ENCODE assay signal across 11 cellular contexts in genomic region chr15:76333720-76334437, GRCh38. TPM values are rescaled to one million over a fixed set of nuclear protein-coding genes. Genes with fewer than 3 reads are reported as not detected.
A peak's percentile ranks its signal among the peaks of the same experiment; 100 is the strongest.
DNase-seq lines count a peak whose midpoint lies in the region; ATAC-seq and FAIRE-seq lines count a peak whose summit lies in the region.
"Had no signal": no experiment of that assay in that cellular context is flagged by ENCODE, and none has a peak within 500 bp of the region (broad histone marks: within the 10 kb centered on the region; RNA-seq: fewer than 3 reads in every experiment).

No MANE protein-coding gene starts in this region.

- peak; percentile 31 for FAIRE-seq in HTR-8/SVneo (lab: Jason Lieb, UNC)

- peak; percentile 53 for DNase-seq in ELR (ENCODE audit: low read depth)
- no peak for DNase-seq in HTR-8/SVneo (ENCODE audit: insufficient read length, low spot score)
- DNase-seq in activated T-helper 1 cell treated with anti-CD3 and anti-CD28 coated beads, Interleukin-12 subunit alpha, Interleukin-12 subunit beta, Interleukin-2, Interleukin-4 antibody, amounts not matched to agents 30 ng/mL and 10 ng/mL and 1 ng/mL, durations not matched to agents 14 hours and 24 hours and 36 hours (ENCODE audit: low spot score), result no peak
- DNase-seq in mesenteric fat pad (ENCODE audit: low spot score), result peak; percentile 45
- no peak for DNase-seq in NCI-H345 (lab: John Stamatoyannopoulos, UW)
- DNase-seq in stimulated activated CD4-positive, alpha-beta T cell treated with anti-CD3 and anti-CD28 coated beads, Interleukin-2, amount 100 ng/mL, for 48 hours, result no peak
- DNase-seq: amniotic stem cell, hippocampal formation, NCI-H2107, ovary had no signal

- peaks cover 14% of the 10 kb centered on the region for H3K36me3 Mint-ChIP-seq in activated T-helper 1 cell treated with anti-CD3 and anti-CD28 coated beads, Interleukin-12 subunit alpha, Interleukin-12 subunit beta, Interleukin-2, Interleukin-4 antibody, amounts not matched to agents 30 ng/mL and 10 ng/mL and 1 ng/mL, durations not matched to agents 14 hours and 24 hours and 36 hours (ENCODE audit: low read depth)
- H3K36me3 Mint-ChIP-seq in stimulated activated memory B cell treated with anti-CD40 and anti-IgM and Interleukin-4, amounts not matched to agents 10 μg/mL and 1 μg/mL and 100 μg/mL, for 72 hours, result no peaks in the 10 kb centered on the region

- no peak for ATAC-seq in stimulated activated memory B cell treated with anti-CD40 and anti-IgM and Interleukin-4, amounts not matched to agents 10 μg/mL and 1 μg/mL and 100 μg/mL, for 72 hours

- no peak overlapping the region for H3K27ac Mint-ChIP-seq in activated T-helper 1 cell treated with anti-CD3 and anti-CD28 coated beads, Interleukin-12 subunit alpha, Interleukin-12 subunit beta, Interleukin-2, Interleukin-4 antibody, amounts not matched to agents 30 ng/mL and 10 ng/mL and 1 ng/mL, durations not matched to agents 14 hours and 24 hours and 36 hours
- no peak overlapping the region for H3K27ac Mint-ChIP-seq in stimulated activated memory B cell treated with anti-CD40 and anti-IgM and Interleukin-4, amounts not matched to agents 10 μg/mL and 1 μg/mL and 100 μg/mL, for 72 hours

- H3K4me1 Mint-ChIP-seq in activated T-helper 1 cell treated with anti-CD3 and anti-CD28 coated beads, Interleukin-12 subunit alpha, Interleukin-12 subunit beta, Interleukin-2, Interleukin-4 antibody, amounts not matched to agents 30 ng/mL and 10 ng/mL and 1 ng/mL, durations not matched to agents 14 hours and 24 hours and 36 hours (ENCODE audit: low read depth), result peaks cover 38% of the 10 kb centered on the region
- H3K4me1 Mint-ChIP-seq in stimulated activated memory B cell treated with anti-CD40 and anti-IgM and Interleukin-4, amounts not matched to agents 10 μg/mL and 1 μg/mL and 100 μg/mL, for 72 hours, result peaks cover 39% of the 10 kb centered on the region

- H3K9me3 Mint-ChIP-seq in activated T-helper 1 cell treated with anti-CD3 and anti-CD28 coated beads, Interleukin-12 subunit alpha, Interleukin-12 subunit beta, Interleukin-2, Interleukin-4 antibody, amounts not matched to agents 30 ng/mL and 10 ng/mL and 1 ng/mL, durations not matched to agents 14 hours and 24 hours and 36 hours, result no peaks in the 10 kb centered on the region
- no peaks in the 10 kb centered on the region for H3K9me3 Mint-ChIP-seq in stimulated activated memory B cell treated with anti-CD40 and anti-IgM and Interleukin-4, amounts not matched to agents 10 μg/mL and 1 μg/mL and 100 μg/mL, for 72 hours

- intact Hi-C loops in activated T-helper 1 cell treated with anti-CD3 and anti-CD28 coated beads, Interleukin-12 subunit alpha, Interleukin-12 subunit beta, Interleukin-2, Interleukin-4 antibody, amounts not matched to agents 30 ng/mL and 10 ng/mL and 1 ng/mL, durations not matched to agents 14 hours and 24 hours and 36 hours (cut with micrococcal nuclease), result loop anchor here (5.0 to 10.0 kb wide), 2 partner anchors 321 to 733 kb away; no protein-coding TSS in a partner anchor

- peak overlapping the region; percentile 43 for H3K4me3 Mint-ChIP-seq in activated T-helper 1 cell treated with anti-CD3 and anti-CD28 coated beads, Interleukin-12 subunit alpha, Interleukin-12 subunit beta, Interleukin-2, Interleukin-4 antibody, amounts not matched to agents 30 ng/mL and 10 ng/mL and 1 ng/mL, durations not matched to agents 14 hours and 24 hours and 36 hours
- no peak overlapping the region for H3K4me3 Mint-ChIP-seq in stimulated activated memory B cell treated with anti-CD40 and anti-IgM and Interleukin-4, amounts not matched to agents 10 μg/mL and 1 μg/mL and 100 μg/mL, for 72 hours

- H3K27me3 Mint-ChIP-seq in activated T-helper 1 cell treated with anti-CD3 and anti-CD28 coated beads, Interleukin-12 subunit alpha, Interleukin-12 subunit beta, Interleukin-2, Interleukin-4 antibody, amounts not matched to agents 30 ng/mL and 10 ng/mL and 1 ng/mL, durations not matched to agents 14 hours and 24 hours and 36 hours (ENCODE audit: insufficient read depth), result peaks cover 51% of the 10 kb centered on the region
- peaks cover 72% of the 10 kb centered on the region for H3K27me3 Mint-ChIP-seq in stimulated activated memory B cell treated with anti-CD40 and anti-IgM and Interleukin-4, amounts not matched to agents 10 μg/mL and 1 μg/mL and 100 μg/mL, for 72 hours

RNA-seq across cellular contexts. Expression of gene ISL2, which starts 2.7 kb away (rescaled TPM):
- 1.3 TPM in 2 replicates for total RNA-seq in activated T-helper 1 cell treated with anti-CD3 and anti-CD28 coated beads, Interleukin-12 subunit alpha, Interleukin-12 subunit beta, Interleukin-2, Interleukin-4 antibody, amounts not matched to agents 30 ng/mL and 10 ng/mL and 1 ng/mL, durations not matched to agents 14 hours and 24 hours and 36 hours
- 0.67 TPM for total RNA-seq in mesenteric fat pad
- total RNA-seq: ovary had no signal

RNA-seq across cellular contexts. Expression of gene ETFA, which starts 22.6 kb away (rescaled TPM):
- total RNA-seq in activated T-helper 1 cell treated with anti-CD3 and anti-CD28 coated beads, Interleukin-12 subunit alpha, Interleukin-12 subunit beta, Interleukin-2, Interleukin-4 antibody, amounts not matched to agents 30 ng/mL and 10 ng/mL and 1 ng/mL, durations not matched to agents 14 hours and 24 hours and 36 hours, result 129 and 133 TPM in 2 replicates
- total RNA-seq in mesenteric fat pad, result 192 TPM

Comparison
In these comparisons a context has a peak if more than half of its experiments do, and no peak if none do; other contexts are left out.
1. DNase-seq: peak in ELR (single experiment) and mesenteric fat pad (single experiment); none in HTR-8/SVneo (single experiment), activated T-helper 1 cell treated with anti-CD3 and anti-CD28 coated beads, Interleukin-12 subunit alpha, Interleukin-12 subunit beta, Interleukin-2, Interleukin-4 antibody, amounts not matched to agents 30 ng/mL and 10 ng/mL and 1 ng/mL, durations not matched to agents 14 hours and 24 hours and 36 hours (single experiment), NCI-H345 (single experiment) and stimulated activated CD4-positive, alpha-beta T cell treated with anti-CD3 and anti-CD28 coated beads, Interleukin-2, amount 100 ng/mL, for 48 hours (0 of 2).